Comparison of ENCODE assay signal across 8 cellular contexts in genomic region chr12:48157889-48158370, GRCh38. TPM values are rescaled to one million over a fixed set of nuclear protein-coding genes. Genes with fewer than 3 reads are reported as not detected.
A peak's percentile ranks its signal among the peaks of the same experiment; 100 is the strongest.
DNase-seq lines count a peak whose midpoint lies in the region; ATAC-seq and TF ChIP-seq lines count a peak whose summit lies in the region.

No MANE protein-coding gene starts in this region.

- DNase-seq in DMS53 (lab: John Stamatoyannopoulos, UW) (peak; percentile 63), DMS53 treated with DMSO at 0.1 percent for 48 hours (lab: John Stamatoyannopoulos, UW; ENCODE audit: unreplicated experiment) (no peak), GM03348 (ENCODE audit: low spot score) (no peak), NCI-H526 treated with DMSO at 0.1 percent for 48 hours (lab: John Stamatoyannopoulos, UW) (no peak)

- ATAC-seq in gastroesophageal sphincter (no peak), esophagus mucosa (no peak)

- no peaks in the 10 kb centered on the region for H3K27me3 Mint-ChIP-seq in stimulated activated naive CD8-positive, alpha-beta T cell treated with anti-CD3 and anti-CD28 coated beads, Interleukin-15, Interleukin-2, amounts not matched to agents 100 ng/mL and 50 ng/mL, for 24 hours

- no peak for TF ChIP-seq EP300 in gastroesophageal sphincter (IDR thresholded peaks at IDR 0.05)

- H3K27me3 ChIP-seq in gastroesophageal sphincter = peaks cover 8% of the 10 kb centered on the region

- TF ChIP-seq CTCF in VCaP (conservative IDR thresholded peaks at IDR 0.05) (no peak), gastroesophageal sphincter (IDR thresholded peaks at IDR 0.05) (peak in 1 of 4 experiments; percentile 19)

- peak overlapping the region; percentile 97 for H3K27ac Mint-ChIP-seq in stimulated activated naive CD8-positive, alpha-beta T cell treated with anti-CD3 and anti-CD28 coated beads, Interleukin-15, Interleukin-2, amounts not matched to agents 100 ng/mL and 50 ng/mL, for 24 hours

- no peaks in the 10 kb centered on the region for H3K9me3 Mint-ChIP-seq in stimulated activated naive CD8-positive, alpha-beta T cell treated with anti-CD3 and anti-CD28 coated beads, Interleukin-15, Interleukin-2, amounts not matched to agents 100 ng/mL and 50 ng/mL, for 24 hours

- H3K36me3 ChIP-seq in gastroesophageal sphincter = peaks cover 0 to 19% of the 10 kb centered on the region in 2 donors

- peak overlapping the region; percentile 98 for H3K4me3 Mint-ChIP-seq in stimulated activated naive CD8-positive, alpha-beta T cell treated with anti-CD3 and anti-CD28 coated beads, Interleukin-15, Interleukin-2, amounts not matched to agents 100 ng/mL and 50 ng/mL, for 24 hours

- H3K9me3 ChIP-seq in gastroesophageal sphincter = no peaks in the 10 kb centered on the region

- peak overlapping the region; percentile 72 to 88 for H3K4me3 ChIP-seq in gastroesophageal sphincter

- 0 to 60% methylated on average over 1 to 3 of the region's 3 CpGs for WGBS in gastroesophageal sphincter (ENCODE audit: low coverage in 1 of 2), 2 donors

- peaks cover 33% of the 10 kb centered on the region for H3K4me1 Mint-ChIP-seq in stimulated activated naive CD8-positive, alpha-beta T cell treated with anti-CD3 and anti-CD28 coated beads, Interleukin-15, Interleukin-2, amounts not matched to agents 100 ng/mL and 50 ng/mL, for 24 hours (ENCODE audit: low read depth)

- H3K27ac ChIP-seq in VCaP (peak overlapping the region; percentile 89), gastroesophageal sphincter (peak overlapping the region; percentile 14 to 89 (median 86))

- H3K36me3 Mint-ChIP-seq in stimulated activated naive CD8-positive, alpha-beta T cell treated with anti-CD3 and anti-CD28 coated beads, Interleukin-15, Interleukin-2, amounts not matched to agents 100 ng/mL and 50 ng/mL, for 24 hours (ENCODE audit: low read depth) = peaks cover 9% of the 10 kb centered on the region

- peaks cover 0 to 32% (median 9%) of the 10 kb centered on the region in 3 donors for H3K4me1 ChIP-seq in gastroesophageal sphincter

- no peak for TF ChIP-seq POLR2A in gastroesophageal sphincter (IDR thresholded peaks at IDR 0.05)

RNA-seq across cellular contexts. Expression of gene ASB8, which starts 0.6 kb away (rescaled TPM):
- total RNA-seq in gastroesophageal sphincter (10 to 100 TPM; 37.2 to 41.6 (median 39.1) TPM), esophagus mucosa (24.7 TPM)

RNA-seq across cellular contexts. Expression of gene CCDC184, which starts 25.5 kb away (rescaled TPM):
- 1 to 10 TPM in 1 of 4 donors, under 1 TPM in 2, not detected in 1; 0.13 to 2.5 (median 0.39) TPM for total RNA-seq in gastroesophageal sphincter
- total RNA-seq in esophagus mucosa = 0.20 TPM

RNA-seq across cellular contexts. Expression of gene PFKM, which starts 38.8 kb away (rescaled TPM):
- total RNA-seq in gastroesophageal sphincter (100 to 1,000 TPM in 1 of 4 donors, 10 to 100 TPM in 3; 64.5 to 105 (median 71.0) TPM), esophagus mucosa (24.7 TPM)

RNA-seq across cellular contexts. Expression of gene OR10AD1, which starts 45.2 kb away (rescaled TPM):
- total RNA-seq in gastroesophageal sphincter = not detected
- not detected for total RNA-seq in esophagus mucosa

RNA-seq across cellular contexts. Expression of gene SENP1, which starts 52.1 kb away (rescaled TPM):
- total RNA-seq in gastroesophageal sphincter (10 to 100 TPM; 17.3 to 23.8 (median 20.7) TPM), esophagus mucosa (13.4 TPM)
